ENCODE assay signal across 16 cellular contexts in genomic region chr3:101964861-101965260, GRCh38.
A peak's percentile ranks its signal among the peaks of the same experiment; 100 is the strongest.
DNase-seq lines count a peak whose midpoint lies in the region; ATAC-seq lines count a peak whose summit lies in the region.
"Had no signal": no experiment of that assay in that cellular context is flagged by ENCODE, and none has a peak within 500 bp of the region (broad histone marks: within the 10 kb centered on the region; RNA-seq: fewer than 3 reads in every experiment).

No MANE protein-coding gene starts in this region.

- intact Hi-C loops in left cardiac atrium (cut with DNase I) = no loop called here
- intact Hi-C loops in Right ventricle myocardium inferior (cut with DNase I) = no loop called here

- ATAC-seq in left cardiac atrium (peak in 1 of 2 donors; percentile 82), Right ventricle myocardium inferior (no peak), HG03342 (IDR thresholded peaks at IDR 0.05; ENCODE audit: unreplicated experiment) (no peak), GM18517 (IDR thresholded peaks at IDR 0.05; ENCODE audit: unreplicated experiment) (no peak)
- ATAC-seq: K562 had no signal

- DNase-seq in left cardiac atrium (peak; percentile 26), Right ventricle myocardium inferior (ENCODE audit: missing footprints) (no peak), astrocyte of the hippocampus (ENCODE audit: low read depth, low spot score) (peak; percentile 26), fibroblast of peridontal ligament (ENCODE audit: extremely low read depth) (peak; percentile 18), amniotic stem cell (lab: John Stamatoyannopoulos, UW) (no peak), SW 1271 (lab: John Stamatoyannopoulos, UW) (no peak)
- DNase-seq: activated CD4-positive, alpha-beta T cell treated with anti-CD3 and anti-CD28 coated beads, Interleukin-2, amount 10 ng/mL, durations not matched to agents 24 days and 14 days; DMS153; effector CD4-positive, alpha-beta T cell; HFFc6; NCI-H187 treated with DMSO at 0.1 percent for 48 hours; nephron progenitor cell; T-helper 1 cell had no signal

Comparison
In these comparisons a context has a peak if more than half of its experiments do, and no peak if none do; other contexts are left out.
1. DNase-seq: peak in left cardiac atrium (single experiment), astrocyte of the hippocampus (single experiment) and fibroblast of peridontal ligament (single experiment); none in Right ventricle myocardium inferior (single experiment), amniotic stem cell (single experiment) and SW 1271 (0 of 2).